In genomic region chr18:26901020-26901419, GRCh38 we compare ENCODE assay signal across 1 cellular context.
TF ChIP-seq lines count a peak whose summit lies in the region.

No MANE protein-coding gene starts in this region.

TF ChIP-seq in GM23338, 12 proteins besides CTCF, POLR2A, EP300 and RAD21 (continued from another document):
- TF ChIP-seq REST (IDR thresholded peaks at IDR 0.05; ENCODE audit: unreplicated experiment), result no peak
- TF ChIP-seq ZNF462 (CRISPR knock-in tag; IDR thresholded peaks at IDR 0.05), result no peak
TF ChIP-seq in GM23338: peak in this region for 0.
